In genomic region chr6:111987295-111987694, GRCh38 we compare ENCODE assay signal across 19 cellular contexts.
A peak's percentile ranks its signal among the peaks of the same experiment; 100 is the strongest.
DNase-seq lines count a peak whose midpoint lies in the region; ATAC-seq, FAIRE-seq and TF ChIP-seq lines count a peak whose summit lies in the region.
"Had no signal": no experiment of that assay in that cellular context is flagged by ENCODE, and none has a peak within 500 bp of the region (broad histone marks: within the 10 kb centered on the region; RNA-seq: fewer than 3 reads in every experiment).

No MANE protein-coding gene starts in this region.

- H3K4me3 ChIP-seq in fibroblast of lung (replicated peaks in 1 of 4; ENCODE audit: control extremely low read depth in 1 of 4, insufficient read depth in 1 of 4, low read depth in 3 of 4, low read length in 4 of 4): no peak overlapping the region
- H3K4me3 ChIP-seq in kidney (ENCODE audit: low read length in 2 of 2): no peak overlapping the region
- H3K4me3 ChIP-seq: K562, PC-9 had no signal

- H4K20me1 ChIP-seq in fibroblast of lung (ENCODE audit: control insufficient read depth, extremely low read depth, insufficient read depth, low read length): no peaks in the 10 kb centered on the region

- H3K4me2 ChIP-seq in fibroblast of lung (ENCODE audit: extremely low read depth, insufficient read depth, low read length): no peak overlapping the region
- H3K4me2 ChIP-seq: PC-9 had no signal

- no peak overlapping the region for H3K4me3 Mint-ChIP-seq in activated naive CD4-positive, alpha-beta T cell treated with anti-CD3 and anti-CD28 coated beads, Interleukin-2, amount 50 U/mL, for 24 hours
- H3K4me3 Mint-ChIP-seq: B cell; T-helper 2 cell treated with Interferon-gamma antibody and Interleukin-4, amounts not matched to agents 5 μg/mL and 100 μg/mL, for 36 hours had no signal

- intact Hi-C loops in kidney (cut with DNase I): no loop called here

- H3K9me3 Mint-ChIP-seq in activated naive CD4-positive, alpha-beta T cell treated with anti-CD3 and anti-CD28 coated beads, Interleukin-2, amount 50 U/mL, for 24 hours: peaks cover 10% of the 10 kb centered on the region
- peaks cover 21 to 22% of the 10 kb centered on the region in 2 donors for H3K9me3 Mint-ChIP-seq in activated naive CD4-positive, alpha-beta T cell treated with anti-CD3 and anti-CD28 coated beads, Interleukin-2, amount 50 U/mL, for 72 hours

- peaks cover 6% of the 10 kb centered on the region for H3K36me3 Mint-ChIP-seq in activated naive CD4-positive, alpha-beta T cell treated with anti-CD3 and anti-CD28 coated beads, Interleukin-2, amount 50 U/mL, for 24 hours
- peaks cover 30 to 45% of the 10 kb centered on the region in 2 donors for H3K36me3 Mint-ChIP-seq in activated naive CD4-positive, alpha-beta T cell treated with anti-CD3 and anti-CD28 coated beads, Interleukin-2, amount 50 U/mL, for 72 hours

- H3K9me3 ChIP-seq in fibroblast of lung (ENCODE audit: control insufficient read depth, insufficient read depth, low read depth, low read length): no peaks in the 10 kb centered on the region
- no peaks in the 10 kb centered on the region for H3K9me3 ChIP-seq in kidney (ENCODE audit: control insufficient read depth in 1 of 2, low read length in 2 of 2)

- H3K4me1 ChIP-seq in fibroblast of lung (ENCODE audit: control insufficient read depth, extremely low read depth, insufficient read depth, low read length): peaks cover 7% of the 10 kb centered on the region
- peaks cover 0 to 3% of the 10 kb centered on the region in 2 donors for H3K4me1 ChIP-seq in kidney (ENCODE audit: control insufficient read depth in 1 of 2, insufficient read depth in 1 of 2, low read depth in 1 of 2, low read length in 2 of 2)

- H3K9ac ChIP-seq in fibroblast of lung (ENCODE audit: insufficient read depth, low read length): no peak overlapping the region
- H3K9ac ChIP-seq in kidney (ENCODE audit: low read length in 2 of 2): no peak overlapping the region

- FAIRE-seq in kidney (lab: Jason Lieb, UNC): no peak
- FAIRE-seq: endometrium, G401.6, GM18507, K562 had no signal

- no peaks in the 10 kb centered on the region for H3K79me2 ChIP-seq in fibroblast of lung (ENCODE audit: control insufficient read depth, insufficient read depth, low read length)

- DNase-seq in activated naive CD4-positive, alpha-beta T cell treated with anti-CD3 and anti-CD28 coated beads, Interleukin-2, amount 50 U/mL, for 72 hours (ENCODE audit: low spot score in 2 of 2): no peak
- DNase-seq in UCSD-AML1 (lab: John Stamatoyannopoulos, UW; ENCODE audit: unreplicated experiment) (peak; percentile 13), fibroblast of lung (ENCODE audit: low read depth in 2 of 2) (peak in 1 of 2 donors; percentile 33), ureter (ENCODE audit: low spot score) (peak; percentile 54), NCI-H1694 treated with DMSO at 0.1 percent for 48 hours (lab: John Stamatoyannopoulos, UW) (no peak), kidney (no peak), cortex of kidney (lab: John Stamatoyannopoulos, UW) (no peak)
- DNase-seq: amniotic stem cell; NCI-H2029 treated with DMSO at 0.1 percent for 48 hours; PC-9; posterior cingulate gyrus; stimulated activated CD4-positive, alpha-beta T cell treated with anti-CD3 and anti-CD28 coated beads, Interleukin-1b, Interleukin-23, amount 100 ng/mL, for 48 hours had no signal

- H2AFZ ChIP-seq in fibroblast of lung (ENCODE audit: low read length): peak overlapping the region; percentile 20
- H2AFZ ChIP-seq: PC-9 had no signal

- peak overlapping the region; percentile 37 for H3K27ac Mint-ChIP-seq in activated naive CD4-positive, alpha-beta T cell treated with anti-CD3 and anti-CD28 coated beads, Interleukin-2, amount 50 U/mL, for 24 hours
- peak overlapping the region in 1 of 2 donors; percentile 94 for H3K27ac Mint-ChIP-seq in activated naive CD4-positive, alpha-beta T cell treated with anti-CD3 and anti-CD28 coated beads, Interleukin-2, amount 50 U/mL, for 72 hours
- H3K27ac Mint-ChIP-seq: B cell; T-helper 2 cell treated with Interferon-gamma antibody and Interleukin-4, amounts not matched to agents 5 μg/mL and 100 μg/mL, for 36 hours had no signal

- no peaks in the 10 kb centered on the region for H3K27me3 Mint-ChIP-seq in activated naive CD4-positive, alpha-beta T cell treated with anti-CD3 and anti-CD28 coated beads, Interleukin-2, amount 50 U/mL, for 24 hours

- TF ChIP-seq CTCF in fibroblast of lung (conservative IDR thresholded peaks at IDR 0.05 in 1 of 2, IDR thresholded peaks at IDR 0.05 in 1 of 2; ENCODE audit: low read depth in 1 of 2, low read length in 2 of 2): no peak
- no peak for TF ChIP-seq CTCF in kidney (IDR thresholded peaks at IDR 0.05; ENCODE audit: borderline replicate concordance, extremely low read depth, insufficient read depth)

- H3K27me3 ChIP-seq in fibroblast of lung (ENCODE audit: control insufficient read depth, insufficient read depth, low read length): no peaks in the 10 kb centered on the region

- H3K36me3 ChIP-seq in fibroblast of lung (ENCODE audit: control insufficient read depth, insufficient read depth, low read length) (no peaks in the 10 kb centered on the region), kidney (ENCODE audit: control insufficient read depth in 1 of 2, insufficient read depth in 2 of 2, low read length in 2 of 2) (no peaks in the 10 kb centered on the region)

- no peak for ATAC-seq in activated naive CD4-positive, alpha-beta T cell treated with anti-CD3 and anti-CD28 coated beads, Interleukin-2, amount 50 U/mL, for 72 hours
- ATAC-seq: K562 had no signal

- H3K27ac ChIP-seq in fibroblast of lung (ENCODE audit: insufficient read depth, low read length) (no peak overlapping the region), kidney (ENCODE audit: low read depth in 2 of 2, low read length in 2 of 2) (no peak overlapping the region)
- H3K27ac ChIP-seq: PC-9 had no signal

- H3K4me1 Mint-ChIP-seq in activated naive CD4-positive, alpha-beta T cell treated with anti-CD3 and anti-CD28 coated beads, Interleukin-2, amount 50 U/mL, for 24 hours: peaks cover 95% of the 10 kb centered on the region

Comparison
In these comparisons a context has a peak if more than half of its experiments do, and no peak if none do; other contexts are left out.
1. DNase-seq: peak in UCSD-AML1 (single experiment) and ureter (single experiment); none in activated naive CD4-positive, alpha-beta T cell treated with anti-CD3 and anti-CD28 coated beads, Interleukin-2, amount 50 U/mL, for 72 hours (0 of 2), NCI-H1694 treated with DMSO at 0.1 percent for 48 hours (single experiment), kidney (single experiment) and cortex of kidney (single experiment).